24 cellular contexts compared by ENCODE assay signal in the genomic region with DNA sequence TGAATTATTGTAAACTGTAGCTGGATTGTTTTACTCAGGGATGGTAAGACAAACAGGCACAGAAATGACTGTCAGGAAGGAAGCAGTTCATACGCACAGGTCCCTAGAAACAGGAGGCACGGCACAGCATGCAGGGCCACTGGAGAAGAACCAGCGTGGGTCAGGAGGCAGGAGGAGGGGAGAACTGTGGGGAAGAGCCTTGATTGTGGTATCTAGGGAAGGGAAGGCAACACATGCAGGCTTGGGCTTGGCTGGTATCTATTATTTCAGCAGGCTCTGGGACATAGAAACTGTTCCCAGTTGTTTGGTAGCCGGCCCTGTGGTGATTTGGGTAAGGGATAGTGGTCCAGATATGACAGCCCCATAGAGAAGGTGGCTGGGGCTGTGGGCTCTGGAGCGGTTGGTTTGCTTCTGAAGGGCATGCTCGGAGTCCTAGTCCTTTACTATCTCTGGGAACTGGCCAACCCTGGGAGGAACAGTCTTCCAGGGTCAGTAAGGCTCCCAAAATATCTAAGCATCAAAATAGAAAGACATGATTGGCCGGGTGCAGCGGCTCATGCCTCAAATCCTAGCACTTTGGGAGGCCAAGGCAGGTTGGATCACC. TPM values are rescaled to one million over a fixed set of nuclear protein-coding genes. Genes with fewer than 3 reads are reported as not detected.
"Had no signal": no experiment of that assay in that cellular context is flagged by ENCODE, and none has a peak within 500 bp of the region (broad histone marks: within the 10 kb centered on the region; RNA-seq: fewer than 3 reads in every experiment).

No MANE protein-coding gene starts in this region.

- H3K9me3 ChIP-seq: neutrophil had no signal

- H3K9ac ChIP-seq: parathyroid adenoma had no signal

- H2AFZ ChIP-seq: parathyroid adenoma had no signal

- H3K4me3 Mint-ChIP-seq: activated naive CD8-positive, alpha-beta T cell; endodermal cell; naive B cell had no signal

- H3K4me1 Mint-ChIP-seq: naive B cell had no signal

- H3K4me1 ChIP-seq: foreskin keratinocyte, parathyroid adenoma, tibial artery had no signal

- H3K36me3 ChIP-seq: neutrophil, tibial artery, WERI-Rb-1 had no signal

- H3K79me2 ChIP-seq: parathyroid adenoma had no signal

- H3K27me3 ChIP-seq: dorsolateral prefrontal cortex, foreskin keratinocyte had no signal

- H3K27ac Mint-ChIP-seq: activated naive CD8-positive, alpha-beta T cell; endodermal cell had no signal

- DNase-seq: activated CD4-positive, alpha-beta T cell treated with anti-CD3 and anti-CD28 coated beads for 1 hour; activated CD4-positive, alpha-beta T cell treated with anti-CD3 and anti-CD28 coated beads, Interleukin-2, amount 50 U/mL, for 4 hours; activated gamma-delta T cell treated with Interleukin-2 at 50 U/mL for 16 hours; caudate nucleus; dorsolateral prefrontal cortex; endodermal cell; foreskin keratinocyte; glutamatergic neuron; mammary epithelial cell; naive B cell; stimulated activated CD4-positive, alpha-beta T cell treated with anti-CD3 and anti-CD28 coated beads, Interleukin-12 subunit alpha, Interleukin-12 subunit beta, amount 100 ng/mL, for 4 hours; stimulated activated CD4-positive, alpha-beta T cell treated with anti-CD3 and anti-CD28 coated beads, Interleukin-1b, Interleukin-23, amount 100 ng/mL, for 48 hours; stimulated activated CD8-positive, alpha-beta memory T cell treated with anti-CD3 and anti-CD28 coated beads, Interleukin-4, amount 100 ng/mL, for 48 hours; stimulated activated naive CD8-positive, alpha-beta T cell treated with anti-CD3 and anti-CD28 coated beads, Interleukin-15, Interleukin-2, amounts not matched to agents 100 U/mL and 50 U/mL, for 24 hours; substantia nigra; T-helper 2 cell; WERI-Rb-1 had no signal

- H3K27ac ChIP-seq: dorsolateral prefrontal cortex, epithelial cell of prostate, foreskin keratinocyte, neutrophil, parathyroid adenoma, tibial artery, WERI-Rb-1 had no signal

- H3K36me3 Mint-ChIP-seq: activated naive CD8-positive, alpha-beta T cell had no signal

- H3K4me3 ChIP-seq: dorsolateral prefrontal cortex, tibial artery had no signal

- ATAC-seq: foreskin keratinocyte; stimulated activated naive CD8-positive, alpha-beta T cell treated with anti-CD3 and anti-CD28 coated beads, Interleukin-15, Interleukin-2, amounts not matched to agents 100 U/mL and 50 U/mL, for 24 hours had no signal

RNA-seq across cellular contexts. Expression of gene ACTA1, which starts 47.9 kb away (rescaled TPM):
- total RNA-seq: activated CD8-positive, alpha-beta memory T cell treated with anti-CD3 and anti-CD28 coated beads for 36 hours; foreskin keratinocyte; mononuclear cell had no signal
- polyA plus RNA-seq: foreskin keratinocyte, mammary epithelial cell had no signal
